Comparison of ENCODE assay signal across 12 cellular contexts in genomic region chr12:64187370-64187769, GRCh38. TPM values are rescaled to one million over a fixed set of nuclear protein-coding genes. Genes with fewer than 3 reads are reported as not detected.
DNase-seq lines count a peak whose midpoint lies in the region; ATAC-seq and TF ChIP-seq lines count a peak whose summit lies in the region.
"Had no signal": no experiment of that assay in that cellular context is flagged by ENCODE, and none has a peak within 500 bp of the region (broad histone marks: within the 10 kb centered on the region; RNA-seq: fewer than 3 reads in every experiment).

No MANE protein-coding gene starts in this region.

- ATAC-seq in left lung (peak; percentile 33), HG02938 (IDR thresholded peaks at IDR 0.05; ENCODE audit: unreplicated experiment) (no peak)
- ATAC-seq: mucosa of descending colon had no signal

- H3K4me3 ChIP-seq in BLaER1 treated with 17β-estradiol and CSF1 and Interleukin-3, amounts not matched to agents 10 nM and 100 nM: no peak overlapping the region
- H3K4me3 ChIP-seq in astrocyte of the spinal cord (ENCODE audit: low read depth, low read length) (no peak overlapping the region), left lung (no peak overlapping the region)
- H3K4me3 ChIP-seq: mucosa of descending colon had no signal

- no peaks in the 10 kb centered on the region for H4K20me1 ChIP-seq in BLaER1 treated with 17β-estradiol and CSF1 and Interleukin-3, amounts not matched to agents 10 nM and 100 nM

- DNase-seq in MV-4-11 (lab: John Stamatoyannopoulos, UW) (peak; percentile 19), astrocyte of the spinal cord (ENCODE audit: low read depth, low spot score) (peak; percentile 77), left lung (no peak), foreskin melanocyte (no peak), posterior cingulate gyrus (no peak)
- no peak for DNase-seq in stimulated activated naive CD4-positive, alpha-beta T cell treated with Interleukin-2 at 50 U/mL for 16 hours (lab: John Stamatoyannopoulos, UW)
- DNase-seq: CD4-positive, alpha-beta T cell; mucosa of descending colon; NCI-H2107; stimulated activated CD4-positive, alpha-beta T cell treated with anti-CD3 and anti-CD28 coated beads, Interleukin-2, amount 100 ng/mL, for 24 hours had no signal

- peak overlapping the region in 6 of 11 experiments; percentile 0 to 74 (median 58); a peak in 9 of 22 replicates for H3K4me2 ChIP-seq in BLaER1 treated with 17β-estradiol and CSF1 and Interleukin-3, amounts not matched to agents 10 nM and 100 nM

- in situ Hi-C loops in astrocyte of the spinal cord (cut with HindIII; ENCODE audit: low sequenced_read_pairs): no loop called here

- peaks cover 0 to 11% (median 4%) of the 10 kb centered on the region in 11 experiments; a peak in 9 of 22 replicates for H3K36me3 ChIP-seq in BLaER1 treated with 17β-estradiol and CSF1 and Interleukin-3, amounts not matched to agents 10 nM and 100 nM
- H3K36me3 ChIP-seq in left lung: peaks cover 0 to 2% of the 10 kb centered on the region in 2 donors

- H3K9ac ChIP-seq in BLaER1 treated with 17β-estradiol and CSF1 and Interleukin-3, amounts not matched to agents 10 nM and 100 nM: peak overlapping the region in 2 of 11 experiments; percentile 18 to 25; a peak in 1 of 22 replicates

- peak overlapping the region in 2 of 11 experiments; percentile 56 to 61; a peak in 3 of 22 replicates for H3K27ac ChIP-seq in BLaER1 treated with 17β-estradiol and CSF1 and Interleukin-3, amounts not matched to agents 10 nM and 100 nM
- H3K27ac ChIP-seq in left lung: no peak overlapping the region

- intact Hi-C loops in left lung (cut with DNase I): no loop called here
- intact Hi-C loops in posterior cingulate gyrus (cut with DNase I): no loop called here

- H3K9me3 ChIP-seq in BLaER1 treated with 17β-estradiol and CSF1 and Interleukin-3, amounts not matched to agents 10 nM and 100 nM (replicated peaks in 1 of 11): no peaks in the 10 kb centered on the region
- no peaks in the 10 kb centered on the region for H3K9me3 ChIP-seq in left lung
- H3K9me3 ChIP-seq: mucosa of descending colon had no signal

- TF ChIP-seq CTCF in astrocyte of the spinal cord (IDR thresholded peaks at IDR 0.05; ENCODE audit: low read depth, low read length) (no peak), left lung (IDR thresholded peaks at IDR 0.05) (no peak)

- H3K27me3 ChIP-seq in BLaER1 treated with 17β-estradiol and CSF1 and Interleukin-3, amounts not matched to agents 10 nM and 100 nM: no peaks in the 10 kb centered on the region
- H3K27me3 ChIP-seq in left lung: no peaks in the 10 kb centered on the region

- H3K4me1 ChIP-seq in BLaER1 treated with 17β-estradiol and CSF1 and Interleukin-3, amounts not matched to agents 10 nM and 100 nM: peaks cover 0 to 44% (median 6%) of the 10 kb centered on the region in 10 experiments; a peak in 12 of 20 replicates
- H3K4me1 ChIP-seq in left lung: no peaks in the 10 kb centered on the region

RNA-seq across cellular contexts. Expression of gene KICS2, which starts 34.7 kb away (rescaled TPM):
- 1 to 10 TPM; 3.7 to 7.8 TPM for total RNA-seq in left lung

Comparison
In these comparisons a context has a peak if more than half of its experiments do, and no peak if none do; other contexts are left out.
1. DNase-seq: peak in MV-4-11 (single experiment) and astrocyte of the spinal cord (single experiment); none in left lung (0 of 2), foreskin melanocyte (single experiment), posterior cingulate gyrus (0 of 10) and stimulated activated naive CD4-positive, alpha-beta T cell treated with Interleukin-2 at 50 U/mL for 16 hours (single experiment).